In genomic region chr2:231613054-231613654, GRCh38 we compare ENCODE assay signal across 8 cellular contexts. TPM values are rescaled to one million over a fixed set of nuclear protein-coding genes. Genes with fewer than 3 reads are reported as not detected.
DNase-seq lines count a peak whose midpoint lies in the region; ATAC-seq and TF ChIP-seq lines count a peak whose summit lies in the region.

No MANE protein-coding gene starts in this region.

- H3K9ac ChIP-seq in OCI-LY3 (ENCODE audit: low read length) (peak overlapping the region; percentile 94), muscle layer of colon (ENCODE audit: low read length) (peak overlapping the region; percentile 93)

- H3K4me2 ChIP-seq in OCI-LY3 (ENCODE audit: low read length) = peak overlapping the region; percentile 95

- H2AFZ ChIP-seq in OCI-LY3 (ENCODE audit: low read depth, low read length) = 0 out of 2 replicates have a peak overlapping the region, but pooled peaks have one; percentile 78

- no peaks in the 10 kb centered on the region for H4K20me1 ChIP-seq in OCI-LY3 (ENCODE audit: insufficient read depth, low read length)

- DNase-seq in AG04450 (ENCODE audit: low read depth, low spot score) (no peak), GM19238 (ENCODE audit: insufficient read length, low spot score) (peak; percentile 44), dermis blood vessel endothelial cell (peak; percentile 62), inferior parietal cortex (ENCODE audit: extremely low spot score) (no peak)

- no peaks in the 10 kb centered on the region for H3K79me2 ChIP-seq in OCI-LY3 (ENCODE audit: low read length)

- ATAC-seq in HG03045 (IDR thresholded peaks at IDR 0.05; ENCODE audit: unreplicated experiment) = no peak
- ATAC-seq in activated CD4-positive, CD25-positive, alpha-beta regulatory T cell treated with anti-CD3 and anti-CD28 coated beads, Interleukin-2, amount 50 U/mL, for 24 hours = no peak

- H3K27me3 ChIP-seq in AG04450 (ENCODE audit: control insufficient read depth, insufficient read depth, low read length) = no peaks in the 10 kb centered on the region
- H3K27me3 ChIP-seq in OCI-LY3 (ENCODE audit: low read depth, low read length) = no peaks in the 10 kb centered on the region
- H3K27me3 ChIP-seq in muscle layer of colon (ENCODE audit: control insufficient read depth in 1 of 2, insufficient read depth in 2 of 2, low read length in 2 of 2) = no peaks in the 10 kb centered on the region

- H3K4me1 ChIP-seq in OCI-LY3 (ENCODE audit: low read length) = peaks cover 38% of the 10 kb centered on the region
- H3K4me1 ChIP-seq in muscle layer of colon (ENCODE audit: insufficient read depth, low read length) = peaks cover 42% of the 10 kb centered on the region

- H3K27ac ChIP-seq in AG04450 (ENCODE audit: low read depth, low read length) = peak overlapping the region; percentile 96
- H3K27ac ChIP-seq in OCI-LY3 (ENCODE audit: low read length) = peak overlapping the region; percentile 94
- H3K27ac ChIP-seq in muscle layer of colon (ENCODE audit: low read depth, low read length) = peak overlapping the region; percentile 94

- H3K36me3 ChIP-seq in OCI-LY3 (replicated peaks; ENCODE audit: low read depth, low read length) (no peaks in the 10 kb centered on the region), muscle layer of colon (ENCODE audit: insufficient read depth, low read length) (no peaks in the 10 kb centered on the region)

- POLR2A ChIA-PET in AG04450 (lab: Yijun Ruan, JAX) = interaction anchor here (0.6 to 2.6 kb wide), 6 partner anchors 18 to 101 kb away, joined by 3 to 27 read pairs (median 4); partner anchors contain the start of gene PTMA

- no peak for TF ChIP-seq CTCF in AG04450 (IDR thresholded peaks at IDR 0.05; ENCODE audit: low read depth, low read length)
- TF ChIP-seq CTCF in OCI-LY3 (IDR thresholded peaks at IDR 0.05; ENCODE audit: low read depth, low read length) = no peak

- H3K4me3 ChIP-seq in AG04450 (ENCODE audit: low read depth, low read length) = peak overlapping the region; percentile 49
- H3K4me3 ChIP-seq in OCI-LY3 (ENCODE audit: low read length) = peak overlapping the region; percentile 77
- peak overlapping the region in 1 of 2 donors; percentile 49 for H3K4me3 ChIP-seq in muscle layer of colon (ENCODE audit: low read depth in 1 of 2, low read length in 2 of 2)

- CTCF ChIA-PET in AG04450 (lab: Charles Lee) = interaction anchor here (0.6 to 9.6 kb wide), 15 partner anchors 9 to 172 kb away, joined by 3 to 256 read pairs (median 5); no protein-coding TSS in a partner anchor

- no peaks in the 10 kb centered on the region; the same call in 1 of the 2 replicates for H3K9me3 ChIP-seq in AG04450 (ENCODE audit: control insufficient read depth, insufficient read depth, low read length)
- H3K9me3 ChIP-seq in OCI-LY3 (ENCODE audit: insufficient read depth, low read length) = peaks cover 4% of the 10 kb centered on the region; the same call in 1 of the 2 replicates
- no peaks in the 10 kb centered on the region for H3K9me3 ChIP-seq in muscle layer of colon (ENCODE audit: low read length)

RNA-seq across cellular contexts. Expression of gene TEX44, which starts 20.5 kb away (rescaled TPM):
- not detected in 2 replicates for polyA plus RNA-seq in AG04450 (2011; rRNA removed)
- not detected in 2 replicates for polyA minus RNA-seq in AG04450 (2011; rRNA and poly(A)+ RNA removed)
- total RNA-seq in dermis blood vessel endothelial cell = not detected in 2 replicates

Comparison
In these comparisons a context has a peak if more than half of its experiments do, and no peak if none do; other contexts are left out.
1. DNase-seq: peak in GM19238 (single experiment) and dermis blood vessel endothelial cell (single experiment); none in AG04450 (single experiment) and inferior parietal cortex (single experiment).
2. Peak in every context shown above with its lines, with median percentiles within 50 percentile points of each other: H3K27ac ChIP-seq.